ENCODE assay signal across 37 cellular contexts in the genomic region with DNA sequence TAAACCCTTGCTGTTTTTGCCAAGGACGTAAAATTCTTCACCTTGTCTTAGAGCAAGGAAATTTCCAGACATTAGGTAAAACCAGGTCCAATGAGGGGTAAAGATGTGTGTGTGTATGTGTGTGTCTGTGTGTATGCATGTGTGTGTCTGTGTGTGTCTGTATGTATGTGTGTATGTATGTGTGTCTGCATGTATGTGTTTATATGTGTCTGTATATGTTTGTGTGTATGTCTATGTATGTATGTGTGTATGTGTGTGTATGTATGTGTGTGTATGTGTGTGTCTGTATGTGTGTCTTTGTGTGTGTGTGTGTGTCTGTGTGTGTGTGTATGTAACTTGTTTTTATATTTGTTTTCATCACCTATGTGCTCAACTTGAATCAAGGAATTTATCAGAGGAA.
"Had no signal": no experiment of that assay in that cellular context is flagged by ENCODE, and none has a peak within 500 bp of the region (broad histone marks: within the 10 kb centered on the region; RNA-seq: fewer than 3 reads in every experiment).

No MANE protein-coding gene starts in this region.

- H3K9me3 ChIP-seq: adrenal gland, body of pancreas, breast epithelium, colonic mucosa, esophagus squamous epithelium, gastroesophageal sphincter, heart right ventricle had no signal

- H3K36me3 Mint-ChIP-seq: activated CD4-positive, alpha-beta memory T cell treated with anti-CD3 and anti-CD28 coated beads for 36 hours; activated CD8-positive, alpha-beta memory T cell treated with anti-CD3 and anti-CD28 coated beads, Interleukin-2, amount 10 ng/mL, durations not matched to agents 7 days and 5 days; activated naive CD4-positive, alpha-beta T cell treated with anti-CD3 and anti-CD28 coated beads, Interleukin-2, amount 50 U/mL, for 24 hours; activated naive CD8-positive, alpha-beta T cell treated with anti-CD3 and anti-CD28 coated beads for 36 hours had no signal

- H3K9me3 Mint-ChIP-seq: activated B cell treated with CpG ODN at 0.5 μM for 24 hours; activated CD4-positive, alpha-beta T cell treated with anti-CD3 and anti-CD28 coated beads, Interleukin-2, amount 10 ng/mL, durations not matched to agents 24 days and 14 days; activated naive CD4-positive, alpha-beta T cell treated with anti-CD3 and anti-CD28 coated beads for 36 hours; activated naive CD4-positive, alpha-beta T cell treated with anti-CD3 and anti-CD28 coated beads, Interleukin-2, amount 50 U/mL, for 24 hours; activated naive CD8-positive, alpha-beta T cell treated with anti-CD3 and anti-CD28 coated beads for 36 hours; activated naive CD8-positive, alpha-beta T cell treated with anti-CD3 and anti-CD28 coated beads, Interleukin-2, amount 50 U/mL, for 24 hours; activated T-helper 1 cell treated with anti-CD3 and anti-CD28 coated beads, Interleukin-12 subunit alpha, Interleukin-12 subunit beta, Interleukin-2, Interleukin-4 antibody, amounts not matched to agents 30 ng/mL and 10 ng/mL and 1 ng/mL, durations not matched to agents 14 hours and 24 hours and 36 hours; activated T-helper 2 cell treated with anti-CD3 and anti-CD28 coated beads, Interferon-gamma antibody, Interleukin-2, Interleukin-4, amounts not matched to agents 10 μg/mL and 5 μg/mL and 100 μg/mL, durations not matched to agents 14 hours and 24 hours and 36 hours; T-helper 2 cell treated with Interferon-gamma antibody and Interleukin-4, amounts not matched to agents 5 μg/mL and 100 μg/mL, for 36 hours had no signal

- FAIRE-seq: endometrium, endothelial cell of umbilical vein had no signal

- H3K4me3 ChIP-seq: adrenal gland, body of pancreas, breast epithelium, cardiac muscle cell, colonic mucosa, esophagus squamous epithelium, gastroesophageal sphincter, heart right ventricle had no signal

- H3K27ac ChIP-seq: adrenal gland, body of pancreas, breast epithelium, cardiac muscle cell, colonic mucosa, epithelial cell of prostate, esophagus squamous epithelium, gastroesophageal sphincter, heart right ventricle, WERI-Rb-1 had no signal

- H3K36me3 ChIP-seq: adrenal gland, breast epithelium, cardiac muscle cell, colonic mucosa, esophagus squamous epithelium, gastroesophageal sphincter, heart right ventricle, WERI-Rb-1 had no signal

- H3K27me3 Mint-ChIP-seq: activated B cell treated with CpG ODN at 0.5 μM for 24 hours; activated CD4-positive, alpha-beta memory T cell treated with anti-CD3 and anti-CD28 coated beads for 36 hours; activated CD4-positive, alpha-beta T cell treated with anti-CD3 and anti-CD28 coated beads, Interleukin-2, amount 10 ng/mL, durations not matched to agents 24 days and 14 days; activated CD8-positive, alpha-beta memory T cell treated with anti-CD3 and anti-CD28 coated beads, Interleukin-2, amount 10 ng/mL, durations not matched to agents 7 days and 5 days; activated naive CD4-positive, alpha-beta T cell treated with anti-CD3 and anti-CD28 coated beads, Interleukin-2, amount 50 U/mL, for 24 hours; activated naive CD8-positive, alpha-beta T cell treated with anti-CD3 and anti-CD28 coated beads, Interleukin-2, amount 50 U/mL, for 24 hours had no signal

- ATAC-seq: activated CD4-positive, CD25-positive, alpha-beta regulatory T cell treated with anti-CD3 and anti-CD28 coated beads, Interleukin-2, amount 50 U/mL, for 24 hours; activated CD8-positive, alpha-beta memory T cell treated with anti-CD3 and anti-CD28 coated beads, Interleukin-2, amount 10 ng/mL, durations not matched to agents 7 days and 5 days; activated CD8-positive, alpha-beta T cell treated with anti-CD3 and anti-CD28 coated beads, Interleukin-2, amount 10 ng/mL, durations not matched to agents 7 days and 5 days; activated naive CD8-positive, alpha-beta T cell treated with anti-CD3 and anti-CD28 coated beads, Interleukin-2, amount 50 U/mL, for 24 hours; body of pancreas; gastroesophageal sphincter; heart right ventricle; T-helper 17 cell had no signal

- H3K27ac Mint-ChIP-seq: activated B cell treated with CpG ODN at 0.5 μM for 24 hours; activated CD4-positive, alpha-beta memory T cell treated with anti-CD3 and anti-CD28 coated beads for 36 hours; activated CD4-positive, alpha-beta T cell treated with anti-CD3 and anti-CD28 coated beads, Interleukin-2, amount 10 ng/mL, durations not matched to agents 24 days and 14 days; activated CD8-positive, alpha-beta memory T cell treated with anti-CD3 and anti-CD28 coated beads, Interleukin-2, amount 10 ng/mL, durations not matched to agents 7 days and 5 days; activated CD8-positive, alpha-beta T cell treated with anti-CD3 and anti-CD28 coated beads, Interleukin-2, amount 10 ng/mL, durations not matched to agents 7 days and 5 days; activated naive CD4-positive, alpha-beta T cell treated with anti-CD3 and anti-CD28 coated beads for 36 hours; activated naive CD4-positive, alpha-beta T cell treated with anti-CD3 and anti-CD28 coated beads, Interleukin-2, amount 50 U/mL, for 24 hours; activated naive CD8-positive, alpha-beta T cell treated with anti-CD3 and anti-CD28 coated beads for 36 hours; activated naive CD8-positive, alpha-beta T cell treated with anti-CD3 and anti-CD28 coated beads, Interleukin-2, amount 50 U/mL, for 24 hours; activated T-helper 1 cell treated with anti-CD3 and anti-CD28 coated beads, Interleukin-12 subunit alpha, Interleukin-12 subunit beta, Interleukin-2, Interleukin-4 antibody, amounts not matched to agents 30 ng/mL and 10 ng/mL and 1 ng/mL, durations not matched to agents 14 hours and 24 hours and 36 hours; activated T-helper 2 cell treated with anti-CD3 and anti-CD28 coated beads, Interferon-gamma antibody, Interleukin-2, Interleukin-4, amounts not matched to agents 10 μg/mL and 5 μg/mL and 100 μg/mL, durations not matched to agents 14 hours and 24 hours and 36 hours; T-helper 17 cell; T-helper 2 cell treated with Interferon-gamma antibody and Interleukin-4, amounts not matched to agents 5 μg/mL and 100 μg/mL, for 36 hours had no signal

- H3K27me3 ChIP-seq: adrenal gland, cardiac muscle cell, colonic mucosa had no signal

- H3K4me3 Mint-ChIP-seq: activated B cell treated with CpG ODN at 0.5 μM for 24 hours; activated CD4-positive, alpha-beta memory T cell treated with anti-CD3 and anti-CD28 coated beads for 36 hours; activated CD4-positive, alpha-beta T cell treated with anti-CD3 and anti-CD28 coated beads, Interleukin-2, amount 10 ng/mL, durations not matched to agents 24 days and 14 days; activated CD8-positive, alpha-beta memory T cell treated with anti-CD3 and anti-CD28 coated beads, Interleukin-2, amount 10 ng/mL, durations not matched to agents 7 days and 5 days; activated CD8-positive, alpha-beta T cell treated with anti-CD3 and anti-CD28 coated beads, Interleukin-2, amount 10 ng/mL, durations not matched to agents 7 days and 5 days; activated naive CD4-positive, alpha-beta T cell treated with anti-CD3 and anti-CD28 coated beads for 36 hours; activated naive CD4-positive, alpha-beta T cell treated with anti-CD3 and anti-CD28 coated beads, Interleukin-2, amount 50 U/mL, for 24 hours; activated naive CD8-positive, alpha-beta T cell treated with anti-CD3 and anti-CD28 coated beads for 36 hours; activated naive CD8-positive, alpha-beta T cell treated with anti-CD3 and anti-CD28 coated beads, Interleukin-2, amount 50 U/mL, for 24 hours; activated T-helper 1 cell treated with anti-CD3 and anti-CD28 coated beads, Interleukin-12 subunit alpha, Interleukin-12 subunit beta, Interleukin-2, Interleukin-4 antibody, amounts not matched to agents 30 ng/mL and 10 ng/mL and 1 ng/mL, durations not matched to agents 14 hours and 24 hours and 36 hours; T-helper 17 cell; T-helper 2 cell treated with Interferon-gamma antibody and Interleukin-4, amounts not matched to agents 5 μg/mL and 100 μg/mL, for 36 hours had no signal

- H3K4me1 ChIP-seq: adrenal gland, body of pancreas, breast epithelium, colonic mucosa, esophagus squamous epithelium, gastroesophageal sphincter, heart right ventricle had no signal

- H3K4me1 Mint-ChIP-seq: activated B cell treated with CpG ODN at 0.5 μM for 24 hours; activated CD4-positive, alpha-beta T cell treated with anti-CD3 and anti-CD28 coated beads, Interleukin-2, amount 10 ng/mL, durations not matched to agents 24 days and 14 days; activated CD8-positive, alpha-beta memory T cell treated with anti-CD3 and anti-CD28 coated beads, Interleukin-2, amount 10 ng/mL, durations not matched to agents 7 days and 5 days; activated naive CD4-positive, alpha-beta T cell treated with anti-CD3 and anti-CD28 coated beads, Interleukin-2, amount 50 U/mL, for 24 hours; activated naive CD8-positive, alpha-beta T cell treated with anti-CD3 and anti-CD28 coated beads for 36 hours; activated naive CD8-positive, alpha-beta T cell treated with anti-CD3 and anti-CD28 coated beads, Interleukin-2, amount 50 U/mL, for 24 hours; T-helper 17 cell had no signal

- DNase-seq: activated B cell treated with CpG ODN at 0.5 μM for 24 hours; activated CD4-positive, alpha-beta memory T cell treated with anti-CD3 and anti-CD28 coated beads for 36 hours; activated CD4-positive, alpha-beta T cell treated with anti-CD3 and anti-CD28 coated beads, Interleukin-2, amount 10 ng/mL, durations not matched to agents 24 days and 14 days; activated CD8-positive, alpha-beta memory T cell treated with anti-CD3 and anti-CD28 coated beads, Interleukin-2, amount 10 ng/mL, durations not matched to agents 7 days and 5 days; activated CD8-positive, alpha-beta memory T cell treated with anti-CD3 and anti-CD28 coated beads, Interleukin-2, amount 50 U/mL, for 4 hours; activated CD8-positive, alpha-beta T cell treated with anti-CD3 and anti-CD28 coated beads, Interleukin-2, amount 10 ng/mL, durations not matched to agents 7 days and 5 days; activated effector memory CD4-positive, alpha-beta T cell treated with anti-CD3 and anti-CD28 coated beads, Interleukin-2, amount 50 U/mL, for 16 hours; activated naive CD4-positive, alpha-beta T cell treated with anti-CD3 and anti-CD28 coated beads for 36 hours; activated naive CD8-positive, alpha-beta T cell treated with anti-CD3 and anti-CD28 coated beads for 36 hours; activated naive CD8-positive, alpha-beta T cell treated with anti-CD3 and anti-CD28 coated beads, Interleukin-2, amount 50 U/mL, for 24 hours; activated T-cell treated with anti-CD3 and anti-CD28 coated beads, Interleukin-2, amount 50 U/mL, for 1 hour; activated T-cell treated with anti-CD3 and anti-CD28 coated beads, Interleukin-2, amount 50 U/mL, for 48 hours; adrenal gland; amygdala; aorta; body of pancreas; central memory CD4-positive, alpha-beta T cell; cerebellar nuclear complex; colonic mucosa; effector CD8-positive, alpha-beta T cell; esophagus squamous epithelium; foreskin melanocyte; heart right ventricle; T-helper 17 cell; T1000; WERI-Rb-1 had no signal
